Comparison of ENCODE assay signal across 9 cellular contexts in the genomic region with DNA sequence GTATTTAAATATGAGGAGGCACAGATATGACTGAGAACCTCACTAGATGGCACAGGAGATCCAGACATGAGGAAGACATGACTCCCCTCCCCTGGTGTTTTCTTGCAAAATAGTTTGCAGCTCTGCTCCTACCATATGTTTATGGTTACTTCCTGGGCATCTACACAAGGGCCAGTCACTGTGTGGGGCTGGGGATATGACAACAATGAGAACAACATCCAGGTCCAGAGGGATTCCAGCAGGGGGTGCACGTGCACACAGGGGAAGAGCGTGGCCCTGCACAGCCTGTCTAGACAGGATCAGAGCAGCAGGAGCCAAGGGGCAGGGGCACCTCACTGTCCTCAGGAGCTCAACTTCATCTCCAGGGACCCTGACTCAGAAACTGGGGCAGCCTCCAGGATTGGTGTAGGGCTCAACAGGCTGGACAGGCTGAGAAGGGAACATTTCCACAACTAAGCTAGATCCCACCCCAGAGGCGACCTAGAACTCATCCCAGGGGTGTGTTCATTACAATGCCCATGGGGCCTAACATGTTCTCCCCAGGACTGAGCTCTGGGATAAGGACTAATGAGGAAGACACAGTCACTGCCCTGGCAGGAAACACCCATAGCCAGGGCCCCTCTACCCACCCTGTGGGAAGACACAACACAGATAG. TPM values are rescaled to one million over a fixed set of nuclear protein-coding genes. Genes with fewer than 3 reads are reported as not detected.
A peak's percentile ranks its signal among the peaks of the same experiment; 100 is the strongest.
DNase-seq lines count a peak whose midpoint lies in the region; ATAC-seq and TF ChIP-seq lines count a peak whose summit lies in the region.
"Not testable (repeated sequence)": the region's sequence is repeated elsewhere in the genome, so short reads cannot be mapped to it uniquely, and the experiment has no call there.
"Had no signal": no experiment of that assay in that cellular context is flagged by ENCODE, and none has a peak within 500 bp of the region (broad histone marks: within the 10 kb centered on the region; RNA-seq: fewer than 3 reads in every experiment).

No MANE protein-coding gene starts in this region.

- not testable (repeated sequence) for H3K4me2 ChIP-seq in fibroblast of lung (ENCODE audit: extremely low read depth, insufficient read depth, low read length)

- H3K27ac ChIP-seq in fibroblast of lung (ENCODE audit: insufficient read depth, low read length), result not testable (repeated sequence)

- not testable (repeated sequence) for H3K4me3 ChIP-seq in BE2C (ENCODE audit: low read depth, low read length); fibroblast of lung (replicated peaks in 1 of 4; ENCODE audit: control extremely low read depth in 1 of 4, insufficient read depth in 1 of 4, low read depth in 3 of 4, low read length in 4 of 4); mucosa of descending colon

- TF ChIP-seq CTCF in BE2C (IDR thresholded peaks at IDR 0.05; ENCODE audit: low read depth, low read length) (peak; percentile 63), GM20000 (IDR thresholded peaks at IDR 0.05; ENCODE audit: extremely low read depth, missing control alignments) (peak; percentile 14), fibroblast of lung (conservative IDR thresholded peaks at IDR 0.05 in 1 of 2, IDR thresholded peaks at IDR 0.05 in 1 of 2; ENCODE audit: low read depth in 1 of 2, low read length in 2 of 2) (peak; percentile 28 to 31)
- TF ChIP-seq CTCF in mucosa of descending colon (IDR thresholded peaks at IDR 0.05), result not testable (repeated sequence)

- not testable (repeated sequence) for H3K9ac ChIP-seq in fibroblast of lung (ENCODE audit: insufficient read depth, low read length)

- H3K79me2 ChIP-seq in fibroblast of lung (ENCODE audit: control insufficient read depth, insufficient read depth, low read length), result not testable (repeated sequence)

- not testable (repeated sequence) for H4K20me1 ChIP-seq in fibroblast of lung (ENCODE audit: control insufficient read depth, extremely low read depth, insufficient read depth, low read length)

- not testable (repeated sequence) for H3K9me3 ChIP-seq in BE2C; fibroblast of lung (ENCODE audit: control insufficient read depth, insufficient read depth, low read depth, low read length); mucosa of descending colon

- H3K27me3 ChIP-seq in BE2C; fibroblast of lung (ENCODE audit: control insufficient read depth, insufficient read depth, low read length): not testable (repeated sequence)

- ATAC-seq in mucosa of descending colon, result peak; percentile 81

- not testable (repeated sequence) for H3K36me3 ChIP-seq in BE2C; fibroblast of lung (ENCODE audit: control insufficient read depth, insufficient read depth, low read length); mucosa of descending colon (ENCODE audit: low read depth)

- not testable (repeated sequence) for H2AFZ ChIP-seq in fibroblast of lung (ENCODE audit: low read length)

- intact Hi-C loops in mucosa of descending colon (cut with DNase I, micrococcal nuclease), result not testable (repeated sequence)

- peak; percentile 64 for DNase-seq in BE2C
- peak; percentile 48 for DNase-seq in GM20000 (ENCODE audit: low spot score)
- peak; percentile 11 for DNase-seq in NK-92 treated with Interleukin-12 subunit alpha and Interleukin-12 subunit beta, amount 100 ng/mL, for 24 hours (lab: John Stamatoyannopoulos, UW)
- DNase-seq in activated CD4-positive, CD25-positive, alpha-beta regulatory T cell (lab: John Stamatoyannopoulos, UW), result peak; percentile 10 to 46 (median 16)
- peak; percentile 33 for DNase-seq in activated gamma-delta T cell treated with anti-CD3 and anti-CD28 coated beads, Interleukin-2, amount 50 U/mL, for 16 hours (ENCODE audit: low read depth)
- peak in 1 of 2 donors; percentile 12 for DNase-seq in fibroblast of lung (ENCODE audit: low read depth in 2 of 2)
- peak in 2 of 3 donors; percentile 63 for DNase-seq in mucosa of descending colon
- DNase-seq in stimulated activated CD4-positive, alpha-beta T cell treated with anti-CD3 and anti-CD28 coated beads, TNF-alpha, amount 100 ng/mL, for 4 hours (ENCODE audit: low read depth in 3 of 3), result peak; percentile 18 to 42 (median 20)

- H3K4me1 ChIP-seq in BE2C; fibroblast of lung (ENCODE audit: control insufficient read depth, extremely low read depth, insufficient read depth, low read length); mucosa of descending colon (ENCODE audit: low read depth): not testable (repeated sequence)

RNA-seq across cellular contexts. Expression of a gene that starts 4.6 kb away (rescaled TPM):
- not detected for polyA plus RNA-seq in BE2C (2012; ENCODE audit: insufficient read depth, insufficient read length, low read depth)
- total RNA-seq in fibroblast of lung, result 0.26 TPM in 1 of 2 replicates, not detected in the other
- not detected in 2 replicates for polyA plus RNA-seq in fibroblast of lung
- 0.08 TPM in 1 of 2 replicates, not detected in the other for polyA plus RNA-seq in fibroblast of lung (2012)
- polyA minus RNA-seq in fibroblast of lung (ENCODE audit: low replicate concordance), result not detected in 2 replicates
- 1 to 10 TPM in 1 of 3 donors, under 1 TPM in 2; 0.65 to 1.9 (median 0.85) TPM for total RNA-seq in mucosa of descending colon

RNA-seq across cellular contexts. Expression of a gene that starts 47.4 kb away (rescaled TPM):
- polyA plus RNA-seq in BE2C (2012; ENCODE audit: insufficient read depth, insufficient read length, low read depth), result not detected
- total RNA-seq in fibroblast of lung, result not detected in 2 replicates
- not detected in 2 replicates for polyA plus RNA-seq in fibroblast of lung
- not detected in 2 replicates for polyA plus RNA-seq in fibroblast of lung (2012)
- not detected in 2 replicates for polyA minus RNA-seq in fibroblast of lung (ENCODE audit: low replicate concordance)
- total RNA-seq in mucosa of descending colon, result not detected
- polyA plus RNA-seq: keratinocyte had no signal
